19 cellular contexts compared by ENCODE assay signal in the genomic region with DNA sequence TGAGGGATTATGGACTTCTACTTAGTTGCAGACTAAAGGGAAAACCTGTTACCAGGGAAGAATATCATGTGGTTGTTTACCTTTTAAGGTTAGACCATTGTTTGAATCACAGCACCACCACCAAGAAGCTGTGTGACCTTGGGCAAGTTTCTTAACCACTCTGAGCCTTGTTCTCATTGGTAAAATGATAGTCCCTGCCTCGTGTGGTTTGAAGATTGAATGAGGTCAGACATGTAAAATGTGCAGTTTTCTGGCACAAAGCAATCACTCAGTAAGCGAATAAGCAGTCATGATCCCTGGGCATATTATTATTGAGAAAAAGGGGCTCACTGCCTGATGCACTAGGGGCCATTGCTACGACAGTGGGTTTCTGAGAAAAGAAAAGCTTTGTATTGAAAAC. TPM values are rescaled to one million over a fixed set of nuclear protein-coding genes. Genes with fewer than 3 reads are reported as not detected.
DNase-seq lines count a peak whose midpoint lies in the region; ATAC-seq, FAIRE-seq and TF ChIP-seq lines count a peak whose summit lies in the region.
"Had no signal": no experiment of that assay in that cellular context is flagged by ENCODE, and none has a peak within 500 bp of the region (broad histone marks: within the 10 kb centered on the region; RNA-seq: fewer than 3 reads in every experiment).

No MANE protein-coding gene starts in this region.

- H3K4ac ChIP-seq in H1 (replicated peaks; ENCODE audit: insufficient read length, low read depth, low read length): no peak overlapping the region
- no peak overlapping the region for H3K4ac ChIP-seq in trophoblast cell (ENCODE audit: low read depth, low read length)

- no peak overlapping the region for H3K14ac ChIP-seq in H1 (ENCODE audit: insufficient read length)
- H3K14ac ChIP-seq in trophoblast cell (ENCODE audit: low read length): no peak overlapping the region

- H4K5ac ChIP-seq in H1 (ENCODE audit: insufficient read length, low read depth, low read length): no peak overlapping the region

- no peaks in the 10 kb centered on the region for H3K23me2 ChIP-seq in H1 (ENCODE audit: low read depth, low read length)

- no peak for FAIRE-seq in H1 (lab: Jason Lieb, UNC)

- H3K18ac ChIP-seq in H1 (ENCODE audit: extremely low read depth, low read length) (no peak overlapping the region), trophoblast cell (ENCODE audit: low read length) (no peak overlapping the region)

- TF ChIP-seq POLR2A in H1 (IDR thresholded peaks at IDR 0.05; ENCODE audit: control extremely low read depth in 1 of 2, low read depth in 2 of 2, low read length in 2 of 2): no peak

- H2AK5ac ChIP-seq in H1 (ENCODE audit: low read depth, low read length) (no peak overlapping the region), trophoblast cell (ENCODE audit: low read length) (no peak overlapping the region)

- no peak for DNase-seq in HFFc6
- no peak for DNase-seq in H1 (ENCODE audit: low read depth in 1 of 2, low spot score in 2 of 2)
- no peak for DNase-seq in trophoblast cell
- DNase-seq in NCI-H345 treated with DMSO at 0.1 percent for 48 hours (lab: John Stamatoyannopoulos, UW; ENCODE audit: unreplicated experiment): no peak
- DNase-seq: AML-193; CD4-positive, CD25-positive, alpha-beta regulatory T cell; DMS153; GDM1; KBM-7; NCI-H1694 treated with DMSO at 0.1 percent for 48 hours; NCI-H510A treated with DMSO at 0.1 percent for 48 hours; NCI-H774; Right ventricle myocardium superior had no signal

- H3K9me3 ChIP-seq in H1 (ENCODE audit: insufficient read depth in 2 of 2, low read depth in 1 of 2, low read length in 1 of 2): no peaks in the 10 kb centered on the region
- no peaks in the 10 kb centered on the region for H3K9me3 ChIP-seq in trophoblast cell (ENCODE audit: insufficient read depth, low read depth, low read length)

- H3K9me3 Mint-ChIP-seq in HFFc6: peaks cover 8% of the 10 kb centered on the region

- H3K36me3 ChIP-seq in ACC112 (ENCODE audit: insufficient read depth, low read length) (no peaks in the 10 kb centered on the region), H1 (ENCODE audit: control insufficient read depth in 2 of 4, insufficient read depth in 4 of 4, low read length in 3 of 4) (no peaks in the 10 kb centered on the region), trophoblast cell (ENCODE audit: control insufficient read depth in 1 of 2, insufficient read depth in 2 of 2, low read length in 2 of 2) (no peaks in the 10 kb centered on the region)

- no peaks in the 10 kb centered on the region for H4K20me1 ChIP-seq in H1 (replicated peaks in 1 of 2; ENCODE audit: control insufficient read depth in 1 of 2, insufficient read depth in 2 of 2, low read length in 2 of 2)

- TF ChIP-seq RAD21 in H1 (IDR thresholded peaks at IDR 0.05 in 1 of 2, conservative IDR thresholded peaks at IDR 0.05 in 1 of 2; ENCODE audit: low read depth in 2 of 2, low read length in 2 of 2): no peak

- 0 out of 2 replicates have a peak overlapping the region, but pooled peaks have one; percentile 29 for H3K4me3 Mint-ChIP-seq in HFFc6
- H3K4me3 Mint-ChIP-seq: CD4-positive, CD25-positive, alpha-beta regulatory T cell; GM23338 had no signal

- no peaks in the 10 kb centered on the region for H3K36me3 Mint-ChIP-seq in HFFc6 (ENCODE audit: low read depth)
- H3K36me3 Mint-ChIP-seq: CD4-positive, CD25-positive, alpha-beta regulatory T cell had no signal

- H4K91ac ChIP-seq in H1 (replicated peaks; ENCODE audit: insufficient read length, low read length) (no peak overlapping the region), trophoblast cell (ENCODE audit: low read depth, low read length) (peak overlapping the region; percentile 56)

- no peak overlapping the region for H2BK12ac ChIP-seq in H1 (ENCODE audit: low read depth, low read length)
- no peak overlapping the region for H2BK12ac ChIP-seq in trophoblast cell (ENCODE audit: low read length)

- no peak overlapping the region for H2BK20ac ChIP-seq in H1 (ENCODE audit: low read length)

- H3K79me1 ChIP-seq in H1 (ENCODE audit: low read depth, low read length) (no peaks in the 10 kb centered on the region), trophoblast cell (ENCODE audit: low read length) (peaks cover 16% of the 10 kb centered on the region)

- H3K56ac ChIP-seq in H1 (replicated peaks; ENCODE audit: insufficient read length, low read depth, low read length): no peak overlapping the region

- H2AFZ ChIP-seq in ACC112 (ENCODE audit: low read length, unreplicated experiment) (peak overlapping the region; percentile 50), H1 (ENCODE audit: low read length) (0 out of 2 replicates have a peak overlapping the region, but pooled peaks have one; percentile 37), trophoblast cell (ENCODE audit: insufficient read depth, low read length, poor library complexity) (no peak overlapping the region)
- H2AFZ ChIP-seq: GM23338 had no signal

- H2BK15ac ChIP-seq in H1 (ENCODE audit: low read length): no peak overlapping the region

- CTCF ChIA-PET in H1 (lab: Charles Lee; ENCODE audit: partially characterized antibody): interaction anchor here (1.1 to 2.4 kb wide), 3 partner anchors 12 to 88 kb away, joined by 3 to 9 read pairs (median 6); no protein-coding TSS in a partner anchor

- H4K8ac ChIP-seq in H1 (ENCODE audit: extremely low read depth, insufficient read depth, low read length): no peak overlapping the region
- no peak overlapping the region for H4K8ac ChIP-seq in trophoblast cell (ENCODE audit: low read depth, low read length)

- 85% methylated on average over 3 of the region's 3 CpGs; no CpG with 5 or more reads in 1 of the 2 experiments for WGBS in H1 (ENCODE audit: extremely low coverage in 1 of 2, insufficient coverage in 1 of 2, insufficient read length in 1 of 2, insufficient replicate concordance in 2 of 2, low coverage in 1 of 2, low lambda C conversion rate in 2 of 2, missing lambda C conversion rate in 1 of 2), 2 experiments
- WGBS in trophoblast cell (ENCODE audit: extremely low coverage, insufficient coverage, insufficient read length): no CpG with 5 or more reads among the region's 3 CpGs

- POLR2A ChIA-PET in H1 (lab: Charles Lee; ENCODE audit: partially characterized antibody): interaction anchor here (3.0 kb wide), 1 partner anchor 9 kb away, joined by 7 read pairs; no protein-coding TSS in a partner anchor

- H3K23ac ChIP-seq in H1 (ENCODE audit: insufficient read length): no peak overlapping the region
- no peak overlapping the region for H3K23ac ChIP-seq in trophoblast cell (ENCODE audit: low read length)

- H2BK5ac ChIP-seq in H1 (ENCODE audit: low read depth, low read length) (no peak overlapping the region), trophoblast cell (ENCODE audit: low read depth, low read length, poor library complexity) (no peak overlapping the region)

- peak overlapping the region; percentile 25; the same call in 1 of the 2 replicates for H3K27ac Mint-ChIP-seq in HFFc6
- H3K27ac Mint-ChIP-seq: CD4-positive, CD25-positive, alpha-beta regulatory T cell; GM23338 had no signal

- H3K27ac ChIP-seq in ACC112 (ENCODE audit: low read depth, low read length) (peak overlapping the region; percentile 41; the same call in 1 of the 2 replicates), H1 (ENCODE audit: low read depth, low read length) (no peak overlapping the region), trophoblast cell (ENCODE audit: low read depth, low read length) (peak overlapping the region; percentile 51)

- no peak for TF ChIP-seq EP300 in H1 (IDR thresholded peaks at IDR 0.05; ENCODE audit: borderline replicate concordance in 1 of 2, low read depth in 2 of 2, low read length in 2 of 2)

- no peaks in the 10 kb centered on the region; the same call in 1 of the 2 replicates for H3K27me3 Mint-ChIP-seq in HFFc6 (ENCODE audit: insufficient read depth)

- H2BK120ac ChIP-seq in H1 (replicated peaks; ENCODE audit: low read depth, low read length) (no peak overlapping the region), trophoblast cell (ENCODE audit: insufficient read depth, low read length, poor library complexity) (peak overlapping the region; percentile 0)

- H4K12ac ChIP-seq in trophoblast cell (ENCODE audit: low read depth, low read length): no peak overlapping the region

- H3K4me3 ChIP-seq in ACC112 (ENCODE audit: low read depth, low read length) (no peak overlapping the region), H1 (ENCODE audit: extremely low read depth in 1 of 4, insufficient read depth in 2 of 4, low read depth in 3 of 4, low read length in 4 of 4) (no peak overlapping the region), trophoblast cell (ENCODE audit: low read depth, low read length) (no peak overlapping the region)
- H3K4me3 ChIP-seq: GM23338 had no signal

- no peaks in the 10 kb centered on the region for H3K79me2 ChIP-seq in ACC112 (ENCODE audit: control insufficient read depth, insufficient read depth, low read length, unreplicated experiment)
- H3K79me2 ChIP-seq in H1 (ENCODE audit: control insufficient read depth in 1 of 2, insufficient read depth in 2 of 2, low read length in 2 of 2): no peaks in the 10 kb centered on the region
- peaks cover 2% of the 10 kb centered on the region for H3K79me2 ChIP-seq in trophoblast cell (ENCODE audit: control insufficient read depth, insufficient read depth, low read length, poor library complexity)

- no peak overlapping the region for H3K9ac ChIP-seq in H1 (replicated peaks in 1 of 4; ENCODE audit: extremely low read depth in 1 of 4, low read depth in 3 of 4, low read length in 3 of 4)
- no peak overlapping the region for H3K9ac ChIP-seq in trophoblast cell (ENCODE audit: low read length)

- ATAC-seq in HG02678 (IDR thresholded peaks at IDR 0.05; ENCODE audit: unreplicated experiment): no peak
- ATAC-seq in GM19328 (IDR thresholded peaks at IDR 0.05; ENCODE audit: unreplicated experiment): no peak
- no peak for ATAC-seq in GM19397 (IDR thresholded peaks at IDR 0.05; ENCODE audit: unreplicated experiment)
- ATAC-seq: GM23338 had no signal

- no peaks in the 10 kb centered on the region for H3K27me3 ChIP-seq in ACC112 (ENCODE audit: insufficient read depth, low read length)
- H3K27me3 ChIP-seq in H1 (replicated peaks in 1 of 4; ENCODE audit: control insufficient read depth in 3 of 4, extremely low read depth in 1 of 4, insufficient read depth in 3 of 4, low read length in 3 of 4): peaks cover 0 to 3% (median 1%) of the 10 kb centered on the region in 4 experiments; a peak in 3 of 7 replicates
- no peaks in the 10 kb centered on the region for H3K27me3 ChIP-seq in trophoblast cell (ENCODE audit: insufficient read depth, low read length)

- peaks cover 51% of the 10 kb centered on the region for H3K4me1 Mint-ChIP-seq in HFFc6 (ENCODE audit: low read depth)
- H3K4me1 Mint-ChIP-seq: CD4-positive, CD25-positive, alpha-beta regulatory T cell had no signal

- no peak for TF ChIP-seq CTCF in HFFc6 (IDR thresholded peaks at IDR 0.05)
- no peak for TF ChIP-seq CTCF in H1 (IDR thresholded peaks at IDR 0.05; ENCODE audit: control extremely low read depth in 1 of 3, insufficient read depth in 1 of 3, low read depth in 1 of 3, low read length in 3 of 3)

- H3K4me2 ChIP-seq in H1 (ENCODE audit: insufficient read depth in 1 of 2, low read depth in 2 of 2, low read length in 2 of 2) (no peak overlapping the region), trophoblast cell (ENCODE audit: low read length) (no peak overlapping the region)
- H3K4me2 ChIP-seq: GM23338 had no signal

- H3K4me1 ChIP-seq in ACC112 (ENCODE audit: control insufficient read depth, insufficient read depth, low read length, unreplicated experiment) (peaks cover 17% of the 10 kb centered on the region), H1 (replicated peaks in 1 of 4; ENCODE audit: control insufficient read depth in 3 of 4, insufficient read depth in 4 of 4, low read length in 3 of 4) (no peaks in the 10 kb centered on the region), trophoblast cell (ENCODE audit: control insufficient read depth in 1 of 2, insufficient read depth in 2 of 2, low read length in 2 of 2) (peaks cover 14 to 22% of the 10 kb centered on the region in 2 experiments)

RNA-seq across cellular contexts. Expression of gene MOV10L1, which starts 28.3 kb away (rescaled TPM):
- total RNA-seq in HFFc6 (2021; fragmentation: NEBNext Ultra II Directional; extraction: Animal tissue kit (Norgen Biotek cat#: 25700)): 1 to 10 TPM in 1 of 6 experiments, under 1 TPM in 5; 0.09 to 1.3 (median 0.26) TPM
- total RNA-seq in H1 (2021; fragmentation: NEBNext Ultra II Directional; extraction: Animal tissue kit (Norgen Biotek cat#: 25700)): not detected in 2 replicates
- 0.13 and 0.32 TPM in 2 replicates for polyA plus RNA-seq in H1 (2011; rRNA removed)
- 0.37 TPM for polyA plus RNA-seq in H1 (2011; cell fraction: cytosol; rRNA removed)
- 0.31 TPM for polyA plus RNA-seq in H1 (2011; cell fraction: nucleus; rRNA removed)
- 0.07 TPM in 1 of 4 replicates, not detected in the others for polyA plus RNA-seq in H1 (2012, experiment 1 of 2)
- not detected for polyA plus RNA-seq in H1 (2012, experiment 2 of 2)
- polyA plus RNA-seq in H1 (2013, experiment 1 of 2): 0.14 TPM
- polyA plus RNA-seq in H1 (2013, experiment 2 of 2): 0.06 TPM
- 0.16 TPM in 1 of 2 replicates, not detected in the other for polyA minus RNA-seq in H1 (2011; rRNA and poly(A)+ RNA removed)
- polyA minus RNA-seq in H1 (2011; cell fraction: cytosol; rRNA and poly(A)+ RNA removed): not detected
- polyA minus RNA-seq in H1 (2011; cell fraction: nucleus; rRNA and poly(A)+ RNA removed): 0.80 TPM
- 0.14 and 0.25 TPM in 2 replicates for polyA plus RNA-seq in trophoblast cell (2013)
- total RNA-seq: CD4-positive, CD25-positive, alpha-beta regulatory T cell; Right ventricle myocardium superior had no signal
- polyA plus RNA-seq: CD4-positive, CD25-positive, alpha-beta regulatory T cell had no signal

RNA-seq across cellular contexts. Expression of gene MLC1, which starts 32.9 kb away (rescaled TPM):
- total RNA-seq in HFFc6 (2021; fragmentation: NEBNext Ultra II Directional; extraction: Animal tissue kit (Norgen Biotek cat#: 25700)): not detected
- total RNA-seq in H1 (2021; fragmentation: NEBNext Ultra II Directional; extraction: Animal tissue kit (Norgen Biotek cat#: 25700)): not detected in 2 replicates
- 0.17 and 0.20 TPM in 2 replicates for polyA plus RNA-seq in H1 (2011; rRNA removed)
- polyA plus RNA-seq in H1 (2011; cell fraction: cytosol; rRNA removed): 0.12 TPM
- 0.34 TPM for polyA plus RNA-seq in H1 (2011; cell fraction: nucleus; rRNA removed)
- 0.09 to 0.28 TPM (median 0.19 TPM) in 3 of 4 replicates, not detected in the other for polyA plus RNA-seq in H1 (2012, experiment 1 of 2)
- polyA plus RNA-seq in H1 (2012, experiment 2 of 2): 0.08 TPM
- polyA plus RNA-seq in H1 (2013, experiment 1 of 2): 0.08 TPM
- polyA plus RNA-seq in H1 (2013, experiment 2 of 2): 0.09 TPM
- 0.29 and 0.44 TPM in 2 replicates for polyA minus RNA-seq in H1 (2011; rRNA and poly(A)+ RNA removed)
- polyA minus RNA-seq in H1 (2011; cell fraction: cytosol; rRNA and poly(A)+ RNA removed): not detected
- not detected for polyA minus RNA-seq in H1 (2011; cell fraction: nucleus; rRNA and poly(A)+ RNA removed)
- polyA plus RNA-seq in trophoblast cell (2013): 0.22 and 0.28 TPM in 2 replicates
- total RNA-seq: Daoy, GM23338 had no signal
- polyA plus RNA-seq: GM23338 had no signal

RNA-seq across cellular contexts. Expression of gene PANX2, which starts 52.4 kb away (rescaled TPM):
- 1 to 10 TPM; 1.2 to 2.3 (median 1.3) TPM for total RNA-seq in HFFc6 (2021; fragmentation: NEBNext Ultra II Directional; extraction: Animal tissue kit (Norgen Biotek cat#: 25700))
- 5.0 and 5.4 TPM in 2 replicates for total RNA-seq in H1 (2021; fragmentation: NEBNext Ultra II Directional; extraction: Animal tissue kit (Norgen Biotek cat#: 25700))
- polyA plus RNA-seq in H1 (2011; rRNA removed): 3.5 and 6.0 TPM in 2 replicates
- polyA plus RNA-seq in H1 (2011; cell fraction: cytosol; rRNA removed): 4.2 TPM
- 8.3 TPM for polyA plus RNA-seq in H1 (2011; cell fraction: nucleus; rRNA removed)
- polyA plus RNA-seq in H1 (2012, experiment 1 of 2): 3.9 to 6.9 TPM (median 5.9 TPM) in 4 replicates
- 4.1 TPM for polyA plus RNA-seq in H1 (2012, experiment 2 of 2)
- 4.8 TPM for polyA plus RNA-seq in H1 (2013, experiment 1 of 2)
- polyA plus RNA-seq in H1 (2013, experiment 2 of 2): 5.1 TPM
- polyA minus RNA-seq in H1 (2011; rRNA and poly(A)+ RNA removed): 0.78 and 0.91 TPM in 2 replicates
- polyA minus RNA-seq in H1 (2011; cell fraction: cytosol; rRNA and poly(A)+ RNA removed): 2.8 TPM
- 2.8 TPM for polyA minus RNA-seq in H1 (2011; cell fraction: nucleus; rRNA and poly(A)+ RNA removed)
- polyA plus RNA-seq in trophoblast cell (2013): 4.0 TPM in 2 replicates
- total RNA-seq: CD4-positive, CD25-positive, alpha-beta regulatory T cell had no signal
- polyA plus RNA-seq: CD4-positive, CD25-positive, alpha-beta regulatory T cell had no signal
